In genomic region chr9:9790216-9790872, GRCh38 we compare ENCODE assay signal across 10 cellular contexts.
DNase-seq lines count a peak whose midpoint lies in the region; ATAC-seq, FAIRE-seq and TF ChIP-seq lines count a peak whose summit lies in the region.
"Had no signal": no experiment of that assay in that cellular context is flagged by ENCODE, and none has a peak within 500 bp of the region (broad histone marks: within the 10 kb centered on the region; RNA-seq: fewer than 3 reads in every experiment).

No MANE protein-coding gene starts in this region.

- no peak overlapping the region for H3K27ac ChIP-seq in colonic mucosa
- H3K27ac ChIP-seq: SJSA1 had no signal

- no peaks in the 10 kb centered on the region for H3K9me3 ChIP-seq in colonic mucosa
- H3K9me3 ChIP-seq: SJSA1 had no signal

- no peak overlapping the region for H3K27ac Mint-ChIP-seq in Calu3 (ENCODE audit: unreplicated experiment)
- H3K27ac Mint-ChIP-seq: naive thymus-derived CD4-positive, alpha-beta T cell had no signal

- peak; percentile 71 for ATAC-seq in GM18909 (IDR thresholded peaks at IDR 0.05; ENCODE audit: poor library complexity, unreplicated experiment)
- ATAC-seq in HG03159 (IDR thresholded peaks at IDR 0.05; ENCODE audit: unreplicated experiment): peak; percentile 73
- ATAC-seq: naive thymus-derived CD4-positive, alpha-beta T cell had no signal

- no peaks in the 10 kb centered on the region for H3K4me1 Mint-ChIP-seq in Calu3 (ENCODE audit: low read depth, unreplicated experiment)
- H3K4me1 Mint-ChIP-seq: naive thymus-derived CD4-positive, alpha-beta T cell had no signal

- CTCF ChIA-PET in Calu3 (lab: Charles Lee): interaction anchor here (2.2 to 2.9 kb wide), 2 partner anchors 152 to 184 kb away, joined by 13 to 14 read pairs; no protein-coding TSS in a partner anchor

- H3K36me3 Mint-ChIP-seq in Calu3 (ENCODE audit: insufficient read depth, unreplicated experiment): no peaks in the 10 kb centered on the region
- H3K36me3 Mint-ChIP-seq: naive thymus-derived CD4-positive, alpha-beta T cell had no signal

- H3K4me1 ChIP-seq in colonic mucosa: no peaks in the 10 kb centered on the region
- H3K4me1 ChIP-seq: SJSA1 had no signal

- no peak overlapping the region for H3K4me3 ChIP-seq in colonic mucosa
- H3K4me3 ChIP-seq: SJSA1 had no signal

- no peak overlapping the region for H3K4me3 Mint-ChIP-seq in Calu3 (ENCODE audit: low read depth, unreplicated experiment)
- H3K4me3 Mint-ChIP-seq: naive thymus-derived CD4-positive, alpha-beta T cell had no signal

- H3K9me3 Mint-ChIP-seq in Calu3 (ENCODE audit: low read depth, unreplicated experiment): no peaks in the 10 kb centered on the region

- DNase-seq in Calu3 (peak; percentile 56), NCI-H460 (ENCODE audit: extremely low read depth, low read depth) (peak; percentile 46), colonic mucosa (peak; percentile 27), middle frontal gyrus (ENCODE audit: extremely low spot score, low spot score) (peak; percentile 57), RCC 7860 (ENCODE audit: low spot score) (no peak), HCEC 1CT (no peak)

- no peaks in the 10 kb centered on the region for H3K27me3 ChIP-seq in colonic mucosa
- H3K27me3 ChIP-seq: SJSA1 had no signal

- H3K27me3 Mint-ChIP-seq in Calu3 (ENCODE audit: unreplicated experiment): no peaks in the 10 kb centered on the region
- H3K27me3 Mint-ChIP-seq: naive thymus-derived CD4-positive, alpha-beta T cell had no signal

- intact Hi-C loops in Calu3 (cut with micrococcal nuclease; ENCODE audit: unreplicated experiment): loop anchor here (1.0 to 5.0 kb wide), 3 partner anchors 122 to 184 kb away; no protein-coding TSS in a partner anchor
- intact Hi-C loops in colonic mucosa (cut with DNase I): loop anchor here (2.0 kb wide), 1 partner anchor 186 kb away; no protein-coding TSS in a partner anchor

- BruUV-seq in Calu3 (replicated peaks; lab: Mats Ljungman, UMichigan): no TSS peak

- H3K36me3 ChIP-seq in colonic mucosa: no peaks in the 10 kb centered on the region
- H3K36me3 ChIP-seq: SJSA1 had no signal

- TF ChIP-seq CTCF in Calu3 (IDR thresholded peaks at IDR 0.05; ENCODE audit: unreplicated experiment) (peak; percentile 20), colonic mucosa (IDR thresholded peaks at IDR 0.05) (peak; percentile 72)

- FAIRE-seq in RCC 7860 (lab: Jason Lieb, UNC): no peak

- H3K9ac ChIP-seq in colonic mucosa (ENCODE audit: low read depth in 2 of 2, low read length in 2 of 2): no peak overlapping the region

Comparison
In these comparisons a context has a peak if more than half of its experiments do, and no peak if none do; other contexts are left out.
1. DNase-seq: peak in Calu3 (single experiment), NCI-H460 (single experiment), colonic mucosa (single experiment) and middle frontal gyrus (single experiment); none in RCC 7860 (single experiment) and HCEC 1CT (single experiment).